Comparison of ENCODE assay signal across 11 cellular contexts in genomic region chr20:43243672-43244269, GRCh38. TPM values are rescaled to one million over a fixed set of nuclear protein-coding genes. Genes with fewer than 3 reads are reported as not detected.
DNase-seq lines count a peak whose midpoint lies in the region; ATAC-seq and TF ChIP-seq lines count a peak whose summit lies in the region.
"Had no signal": no experiment of that assay in that cellular context is flagged by ENCODE, and none has a peak within 500 bp of the region (broad histone marks: within the 10 kb centered on the region; RNA-seq: fewer than 3 reads in every experiment).

No MANE protein-coding gene starts in this region.

- peak; percentile 11 for DNase-seq in HK-2 (ENCODE audit: unreplicated experiment)
- DNase-seq in SJCRH30, result peak; percentile 44 to 64
- DNase-seq in mesendoderm, result peak; percentile 29
- DNase-seq in activated effector memory CD4-positive, alpha-beta T cell treated with anti-CD3 and anti-CD28 coated beads, Interleukin-2, amount 50 U/mL, for 16 hours, result no peak
- no peak for DNase-seq in naive thymus-derived CD8-positive, alpha-beta T cell
- no peak for DNase-seq in NCI-H1436 treated with DMSO at 0.1 percent for 48 hours (lab: John Stamatoyannopoulos, UW)
- DNase-seq in NCI-H446 (lab: John Stamatoyannopoulos, UW), result no peak
- DNase-seq: Right ventricle myocardium superior had no signal

- POLR2A ChIA-PET in naive thymus-derived CD8-positive, alpha-beta T cell (lab: Charles Lee), result no interaction called here

- no peak overlapping the region for H2BK15ac ChIP-seq in mesendoderm (replicated peaks; ENCODE audit: low read depth)

- no peak overlapping the region for H3K9ac ChIP-seq in mesendoderm (ENCODE audit: low read length)

- no peak overlapping the region for H4K8ac ChIP-seq in mesendoderm (ENCODE audit: low read depth, low read length)

- H3K23ac ChIP-seq in mesendoderm (ENCODE audit: low read length), result no peak overlapping the region

- no peaks in the 10 kb centered on the region for H3K4me1 ChIP-seq in SJCRH30
- H3K4me1 ChIP-seq in mesendoderm (ENCODE audit: control insufficient read depth, low read depth, low read length), result no peaks in the 10 kb centered on the region
- H3K4me1 ChIP-seq: prostate gland had no signal

- H3K4me3 ChIP-seq in SJCRH30, result no peak overlapping the region
- no peak overlapping the region for H3K4me3 ChIP-seq in mesendoderm (ENCODE audit: low read length)
- H3K4me3 ChIP-seq: prostate gland had no signal

- H3K27me3 Mint-ChIP-seq in naive thymus-derived CD8-positive, alpha-beta T cell, result peaks cover 4 to 28% (median 21%) of the 10 kb centered on the region in 5 donors

- no peak for ATAC-seq in naive thymus-derived CD8-positive, alpha-beta T cell

- no peak overlapping the region for H3K27ac ChIP-seq in C4-2B
- no peak overlapping the region for H3K27ac ChIP-seq in SJCRH30
- no peak overlapping the region for H3K27ac ChIP-seq in mesendoderm (ENCODE audit: low read depth, low read length)
- H3K27ac ChIP-seq: prostate gland had no signal

- H3K4me2 ChIP-seq in mesendoderm (ENCODE audit: low read length), result no peak overlapping the region

- H2BK5ac ChIP-seq in mesendoderm (ENCODE audit: low read length), result no peak overlapping the region

- no peaks in the 10 kb centered on the region for H3K9me3 ChIP-seq in SJCRH30 (replicated peaks)
- H3K9me3 ChIP-seq: prostate gland had no signal

- no peaks in the 10 kb centered on the region for H3K79me2 ChIP-seq in mesendoderm (ENCODE audit: control insufficient read depth, insufficient read depth, low read length)

- H3K4me3 Mint-ChIP-seq in naive thymus-derived CD8-positive, alpha-beta T cell, result no peak overlapping the region
- H3K4me3 Mint-ChIP-seq: central memory CD8-positive, alpha-beta T cell had no signal

- WGBS in mesendoderm (ENCODE audit: extremely low coverage, insufficient coverage, low lambda C conversion rate), result no CpG with 5 or more reads among the region's 7 CpGs

- no peak overlapping the region for H4K5ac ChIP-seq in mesendoderm (ENCODE audit: low read length)

- peaks cover 0 to 9% (median 0%) of the 10 kb centered on the region in 3 donors for H3K36me3 Mint-ChIP-seq in naive thymus-derived CD8-positive, alpha-beta T cell

- no peaks in the 10 kb centered on the region for H3K4me1 Mint-ChIP-seq in naive thymus-derived CD8-positive, alpha-beta T cell
- H3K4me1 Mint-ChIP-seq: central memory CD8-positive, alpha-beta T cell had no signal

- H2BK120ac ChIP-seq in mesendoderm (ENCODE audit: low read depth, low read length), result no peak overlapping the region

- no peak overlapping the region for H2AK5ac ChIP-seq in mesendoderm (ENCODE audit: low read length)

- H3K79me1 ChIP-seq in mesendoderm (ENCODE audit: low read length), result no peaks in the 10 kb centered on the region

- peaks cover 0 to 18% (median 7%) of the 10 kb centered on the region in 9 donors for H3K9me3 Mint-ChIP-seq in naive thymus-derived CD8-positive, alpha-beta T cell

- H3K27ac Mint-ChIP-seq in naive thymus-derived CD8-positive, alpha-beta T cell, result no peak overlapping the region

- peak; percentile 75 for TF ChIP-seq CTCF in C4-2B (conservative IDR thresholded peaks at IDR 0.05)

- no peak overlapping the region for H3K56ac ChIP-seq in mesendoderm (ENCODE audit: low read length)

- H3K36me3 ChIP-seq in SJCRH30, result no peaks in the 10 kb centered on the region
- H3K36me3 ChIP-seq in mesendoderm (ENCODE audit: control insufficient read depth, insufficient read depth, low read length), result no peaks in the 10 kb centered on the region
- H3K36me3 ChIP-seq: prostate gland had no signal

- no peak overlapping the region for H3K4ac ChIP-seq in mesendoderm (ENCODE audit: low read depth, low read length)

- H3K18ac ChIP-seq in mesendoderm (ENCODE audit: low read length), result no peak overlapping the region

- H3K27me3 ChIP-seq in SJCRH30 (peaks cover 24% of the 10 kb centered on the region; the same call in 1 of the 2 replicates), mesendoderm (ENCODE audit: insufficient read depth, low read length, poor library complexity) (no peaks in the 10 kb centered on the region)

RNA-seq across cellular contexts. Expression of gene PTPRT, which starts 54.1 kb away (rescaled TPM):
- total RNA-seq in SJCRH30 (2014; rRNA removed; shearing (Covaris generic)), result 0.93 and 0.94 TPM in 2 replicates
- 0.31 TPM for polyA plus RNA-seq in mesendoderm (2013, experiment 1 of 2)
- polyA plus RNA-seq in mesendoderm (2013, experiment 2 of 2), result 0.25 TPM
- total RNA-seq in naive thymus-derived CD8-positive, alpha-beta T cell, result not detected
- not detected for polyA plus RNA-seq in naive thymus-derived CD8-positive, alpha-beta T cell

Comparison
In these comparisons a context has a peak if more than half of its experiments do, and no peak if none do; other contexts are left out.
1. DNase-seq: peak in HK-2 (single experiment), SJCRH30 (2 of 2) and mesendoderm (single experiment); none in activated effector memory CD4-positive, alpha-beta T cell treated with anti-CD3 and anti-CD28 coated beads, Interleukin-2, amount 50 U/mL, for 16 hours (single experiment), naive thymus-derived CD8-positive, alpha-beta T cell (0 of 10), NCI-H1436 treated with DMSO at 0.1 percent for 48 hours (single experiment) and NCI-H446 (0 of 2).